Comparison of ENCODE assay signal across 17 cellular contexts in the genomic region with DNA sequence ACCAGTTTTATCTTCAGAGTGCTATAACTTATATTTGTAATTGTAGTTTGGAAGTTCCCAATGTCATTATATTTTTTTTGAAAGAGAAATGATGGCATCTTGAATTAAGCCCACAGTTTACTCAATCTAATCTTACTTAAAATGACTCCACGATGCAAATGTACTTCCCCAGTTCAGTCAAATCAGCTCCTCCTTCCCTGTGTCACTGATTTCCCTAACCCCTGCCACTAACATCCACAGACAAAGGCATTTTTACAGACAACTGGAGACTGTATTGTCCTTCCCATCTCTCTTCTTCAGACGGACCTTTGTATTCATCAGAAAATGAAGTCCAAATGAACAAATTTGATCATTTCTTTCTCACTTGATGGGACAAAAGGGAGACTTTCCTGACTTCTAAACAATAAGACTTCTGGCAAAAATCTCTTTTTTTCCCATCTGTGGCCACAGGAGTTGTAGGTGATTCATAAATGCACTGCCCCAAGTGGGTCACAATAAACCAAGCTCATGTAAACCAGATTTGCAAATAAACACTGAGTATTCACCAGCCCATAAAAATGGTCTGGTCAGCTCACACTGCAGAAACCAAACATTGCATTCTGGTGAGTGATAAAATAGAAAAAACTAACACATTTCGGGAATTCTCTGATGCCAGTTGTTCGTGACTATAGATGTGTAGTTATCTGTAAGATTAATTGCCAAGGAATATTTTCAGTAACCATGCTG.
DNase-seq lines count a peak whose midpoint lies in the region; TF ChIP-seq lines count a peak whose summit lies in the region.
"Had no signal": no experiment of that assay in that cellular context is flagged by ENCODE, and none has a peak within 500 bp of the region (broad histone marks: within the 10 kb centered on the region; RNA-seq: fewer than 3 reads in every experiment).

No MANE protein-coding gene starts in this region.

- no peaks in the 10 kb centered on the region for H3K27me3 ChIP-seq in right atrium auricular region
- no peaks in the 10 kb centered on the region for H3K27me3 ChIP-seq in CD8-positive, alpha-beta memory T cell (ENCODE audit: insufficient read depth, low read length, poor library complexity, severe bottlenecking)
- H3K27me3 ChIP-seq: BLaER1, pancreas, uterus had no signal

- no peak for TF ChIP-seq POLR2A in erythroblast (IDR thresholded peaks at IDR 0.05; ENCODE audit: low read length)

- H3K27ac Mint-ChIP-seq in endothelial cell (ENCODE audit: unreplicated experiment), result peak overlapping the region; percentile 44
- peak overlapping the region; percentile 60 for H3K27ac Mint-ChIP-seq in nephron progenitor cell
- peak overlapping the region in 2 of 8 donors; percentile 0 to 6 for H3K27ac Mint-ChIP-seq in CD8-positive, alpha-beta memory T cell
- H3K27ac Mint-ChIP-seq: activated B cell treated with CpG ODN at 0.5 μM for 24 hours; activated naive CD8-positive, alpha-beta T cell treated with anti-CD3 and anti-CD28 coated beads, Interleukin-2, amount 50 U/mL, for 24 hours had no signal

- H3K36me3 Mint-ChIP-seq in endothelial cell (ENCODE audit: low read depth, unreplicated experiment) (peaks cover 3% of the 10 kb centered on the region), nephron progenitor cell (ENCODE audit: low read depth) (no peaks in the 10 kb centered on the region)
- no peaks in the 10 kb centered on the region for H3K36me3 Mint-ChIP-seq in CD8-positive, alpha-beta memory T cell

- H3K27me3 Mint-ChIP-seq in endothelial cell (ENCODE audit: unreplicated experiment) (peaks cover 5% of the 10 kb centered on the region), nephron progenitor cell (ENCODE audit: low read depth, poor library complexity) (peaks cover 4% of the 10 kb centered on the region)
- H3K27me3 Mint-ChIP-seq in CD8-positive, alpha-beta memory T cell, result peaks cover 3 to 7% of the 10 kb centered on the region in 2 donors

- no peak for TF ChIP-seq CTCF in AG09309 (IDR thresholded peaks at IDR 0.05; ENCODE audit: control insufficient read depth, insufficient read depth, low read depth, low read length, missing control alignments)
- no peak for TF ChIP-seq CTCF in endothelial cell (IDR thresholded peaks at IDR 0.05; ENCODE audit: unreplicated experiment)
- no peak for TF ChIP-seq CTCF in nephron progenitor cell (IDR thresholded peaks at IDR 0.05)
- no peak for TF ChIP-seq CTCF in right atrium auricular region (IDR thresholded peaks at IDR 0.05)

- H3K4me1 ChIP-seq in right atrium auricular region, result peaks cover 0 to 23% of the 10 kb centered on the region in 2 donors
- H3K4me1 ChIP-seq in CD8-positive, alpha-beta memory T cell (ENCODE audit: insufficient read depth, low read length), result no peaks in the 10 kb centered on the region
- H3K4me1 ChIP-seq: BLaER1, HAP-1, uterus had no signal

- H3K4me3 ChIP-seq in AG09309 (ENCODE audit: control insufficient read depth, low read depth, low read length) (no peak overlapping the region), right atrium auricular region (no peak overlapping the region)
- H3K4me3 ChIP-seq in CD8-positive, alpha-beta memory T cell (ENCODE audit: low read length), result no peak overlapping the region
- H3K4me3 ChIP-seq: BLaER1, HAP-1, heart right ventricle, pancreas, uterus had no signal

- H3K9me3 ChIP-seq in right atrium auricular region, result no peaks in the 10 kb centered on the region
- H3K9me3 ChIP-seq in CD8-positive, alpha-beta memory T cell (ENCODE audit: low read length), result no peaks in the 10 kb centered on the region
- H3K9me3 ChIP-seq: BLaER1, HAP-1, pancreas, uterus had no signal

- H3K27ac ChIP-seq in right atrium auricular region, result no peak overlapping the region
- no peak overlapping the region for H3K27ac ChIP-seq in CD8-positive, alpha-beta memory T cell (ENCODE audit: low read depth, low read length)
- H3K27ac ChIP-seq: BLaER1, pancreas, uterus had no signal

- H3K9me3 Mint-ChIP-seq in endothelial cell (ENCODE audit: unreplicated experiment) (no peaks in the 10 kb centered on the region), nephron progenitor cell (peaks cover 8% of the 10 kb centered on the region)
- H3K9me3 Mint-ChIP-seq in CD8-positive, alpha-beta memory T cell, result no peaks in the 10 kb centered on the region
- H3K9me3 Mint-ChIP-seq: activated B cell treated with CpG ODN at 0.5 μM for 24 hours; activated naive CD8-positive, alpha-beta T cell treated with anti-CD3 and anti-CD28 coated beads, Interleukin-2, amount 50 U/mL, for 24 hours had no signal

- H3K4me1 Mint-ChIP-seq in endothelial cell (ENCODE audit: unreplicated experiment), result peaks cover 14% of the 10 kb centered on the region
- peaks cover 69% of the 10 kb centered on the region for H3K4me1 Mint-ChIP-seq in nephron progenitor cell
- no peaks in the 10 kb centered on the region for H3K4me1 Mint-ChIP-seq in CD8-positive, alpha-beta memory T cell
- H3K4me1 Mint-ChIP-seq: activated naive CD8-positive, alpha-beta T cell treated with anti-CD3 and anti-CD28 coated beads, Interleukin-2, amount 50 U/mL, for 24 hours had no signal

- no peak overlapping the region for H3K4me3 Mint-ChIP-seq in endothelial cell (ENCODE audit: unreplicated experiment)
- peak overlapping the region; percentile 41 for H3K4me3 Mint-ChIP-seq in nephron progenitor cell
- no peak overlapping the region for H3K4me3 Mint-ChIP-seq in CD8-positive, alpha-beta memory T cell
- H3K4me3 Mint-ChIP-seq: activated B cell treated with CpG ODN at 0.5 μM for 24 hours; activated naive CD8-positive, alpha-beta T cell treated with anti-CD3 and anti-CD28 coated beads, Interleukin-2, amount 50 U/mL, for 24 hours had no signal

- CTCF ChIA-PET in CD8-positive, alpha-beta memory T cell (lab: Charles Lee), result no interaction called here

- POLR2A ChIA-PET in CD8-positive, alpha-beta memory T cell (lab: Charles Lee), result no interaction called here

- no peaks in the 10 kb centered on the region for H3K36me3 ChIP-seq in right atrium auricular region
- no peaks in the 10 kb centered on the region for H3K36me3 ChIP-seq in CD8-positive, alpha-beta memory T cell (ENCODE audit: insufficient read depth, low read length)
- H3K36me3 ChIP-seq: BLaER1, HAP-1, heart right ventricle, pancreas, uterus had no signal

- DNase-seq in AG09309 (ENCODE audit: low read depth), result peak; percentile 94
- peak; percentile 23 for DNase-seq in NCI-H69 (lab: John Stamatoyannopoulos, UW)
- no peak for DNase-seq in endothelial cell (ENCODE audit: low spot score)
- no peak for DNase-seq in nephron progenitor cell
- DNase-seq in erythroblast (lab: John Stamatoyannopoulos, UW), result no peak
- DNase-seq in amygdala (lab: John Stamatoyannopoulos, UW), result no peak
- DNase-seq in right atrium auricular region (ENCODE audit: low spot score), result no peak
- no peak for DNase-seq in CD8-positive, alpha-beta memory T cell
- DNase-seq: activated B cell treated with CpG ODN at 0.5 μM for 24 hours; activated naive CD8-positive, alpha-beta T cell treated with anti-CD3 and anti-CD28 coated beads, Interleukin-2, amount 50 U/mL, for 24 hours; heart right ventricle; NCI-H1417 treated with DMSO at 0.1 percent for 48 hours; pancreas; stimulated activated CD4-positive, alpha-beta T cell treated with anti-CD3 and anti-CD28 coated beads, Interleukin-1b, Interleukin-23, amount 100 ng/mL, for 48 hours; uterus had no signal

Comparison
In these comparisons a context has a peak if more than half of its experiments do, and no peak if none do; other contexts are left out.
1. DNase-seq: peak in AG09309 (single experiment) and NCI-H69 (single experiment); none in endothelial cell (single experiment), nephron progenitor cell (single experiment), erythroblast (0 of 2), amygdala (0 of 56), right atrium auricular region (single experiment) and CD8-positive, alpha-beta memory T cell (0 of 5).